19 cellular contexts compared by ENCODE assay signal in the genomic region with DNA sequence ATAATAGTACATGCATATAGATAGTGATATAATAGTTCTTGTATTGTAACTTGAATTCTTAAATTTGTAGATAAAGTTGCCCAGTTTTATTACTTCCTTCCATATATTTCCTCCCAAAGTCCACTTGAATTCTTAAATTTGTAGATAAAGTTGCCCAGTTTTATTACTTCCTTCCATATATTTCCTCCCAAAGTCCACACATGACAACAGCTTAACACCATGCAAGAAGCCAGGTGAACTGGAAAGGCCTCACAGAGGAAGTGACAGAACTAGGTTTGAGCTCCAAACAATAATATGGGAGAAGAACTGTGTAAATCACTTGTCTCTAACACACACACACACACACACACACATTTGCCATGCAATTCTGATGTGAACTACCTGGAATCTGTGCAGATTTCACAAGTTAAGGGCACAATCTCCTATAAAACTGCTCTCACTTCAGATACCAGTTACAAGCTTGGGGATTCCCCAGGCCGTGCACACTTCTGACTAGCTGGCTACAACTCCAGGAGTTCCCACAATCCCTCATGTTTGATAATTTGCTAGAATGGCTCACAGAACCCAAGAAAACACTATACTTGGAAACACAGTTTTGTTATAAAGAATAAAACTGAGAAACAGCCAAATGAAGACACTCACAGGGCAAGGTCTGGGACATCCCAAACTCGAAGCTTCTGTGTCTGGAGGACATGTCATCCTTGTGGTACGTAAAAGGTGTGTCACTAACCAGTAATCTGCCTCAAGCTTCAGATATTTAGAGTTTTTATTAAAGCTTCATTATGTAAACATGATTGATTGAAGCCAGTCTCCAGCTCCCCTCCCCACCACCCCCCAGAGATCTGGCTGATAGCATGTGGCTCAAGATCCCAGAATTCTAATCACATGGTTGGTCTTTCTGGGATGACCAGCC. TPM values are rescaled to one million over a fixed set of nuclear protein-coding genes. Genes with fewer than 3 reads are reported as not detected.
A peak's percentile ranks its signal among the peaks of the same experiment; 100 is the strongest.
DNase-seq lines count a peak whose midpoint lies in the region; ATAC-seq and TF ChIP-seq lines count a peak whose summit lies in the region.
"Had no signal": no experiment of that assay in that cellular context is flagged by ENCODE, and none has a peak within 500 bp of the region (broad histone marks: within the 10 kb centered on the region; RNA-seq: fewer than 3 reads in every experiment).

No MANE protein-coding gene starts in this region.

- H3K36me3 ChIP-seq in CD4-positive, CD25-positive, alpha-beta regulatory T cell (ENCODE audit: control insufficient read depth, insufficient read depth, low read length): no peaks in the 10 kb centered on the region
- no peaks in the 10 kb centered on the region for H3K36me3 ChIP-seq in left lung

- peaks cover 22% of the 10 kb centered on the region for H3K27me3 Mint-ChIP-seq in CD4-positive, CD25-positive, alpha-beta regulatory T cell
- H3K27me3 Mint-ChIP-seq in mesothelial cell of epicardium (ENCODE audit: low read depth): no peaks in the 10 kb centered on the region

- no peak overlapping the region for H3K4me3 ChIP-seq in CD4-positive, CD25-positive, alpha-beta regulatory T cell (ENCODE audit: low read depth, low read length)
- H3K4me3 ChIP-seq in left lung: no peak overlapping the region

- no peak for DNase-seq in CD4-positive, CD25-positive, alpha-beta regulatory T cell
- DNase-seq in M059J (ENCODE audit: low read depth): peak; percentile 55
- DNase-seq in dermis blood vessel endothelial cell: peak; percentile 44
- no peak for DNase-seq in mesothelial cell of epicardium (ENCODE audit: low spot score in 2 of 2, unreplicated experiment in 2 of 2)
- no peak for DNase-seq in anterior cingulate cortex (lab: John Stamatoyannopoulos, UW)
- DNase-seq in left lung: no peak
- DNase-seq in NCI-H82 (lab: John Stamatoyannopoulos, UW): no peak
- no peak for DNase-seq in AG08395 (ENCODE audit: low spot score)
- DNase-seq: Caco-2, DMS53, HFFc6, KG1, NCI-H1105 treated with DMSO at 0.1 percent for 48 hours, NCI-H187 treated with DMSO at 0.1 percent for 48 hours, NCI-H510A treated with DMSO at 0.1 percent for 48 hours, SIG-M5 had no signal

- TF ChIP-seq CTCF in mesothelial cell of epicardium (IDR thresholded peaks at IDR 0.05; ENCODE audit: unreplicated experiment) (no peak), left lung (IDR thresholded peaks at IDR 0.05) (no peak)

- no peak overlapping the region for H3K4me3 Mint-ChIP-seq in CD4-positive, CD25-positive, alpha-beta regulatory T cell
- no peak overlapping the region for H3K4me3 Mint-ChIP-seq in mesothelial cell of epicardium
- H3K4me3 Mint-ChIP-seq: HFFc6 had no signal

- peaks cover 0 to 2% (median 0%) of the 10 kb centered on the region in 7 donors for H3K9me3 Mint-ChIP-seq in CD4-positive, CD25-positive, alpha-beta regulatory T cell
- peaks cover 10% of the 10 kb centered on the region for H3K9me3 Mint-ChIP-seq in mesothelial cell of epicardium
- H3K9me3 Mint-ChIP-seq: HFFc6 had no signal

- ATAC-seq in CD4-positive, CD25-positive, alpha-beta regulatory T cell (ENCODE audit: low read depth in 2 of 2): no peak
- ATAC-seq in left lung: no peak

- H3K27ac ChIP-seq in CD4-positive, CD25-positive, alpha-beta regulatory T cell (ENCODE audit: insufficient read depth, low read length, poor library complexity, severe bottlenecking): no peak overlapping the region
- H3K27ac ChIP-seq in left lung: no peak overlapping the region
- H3K27ac ChIP-seq: C4-2B, HL-60 had no signal

- H3K36me3 Mint-ChIP-seq in CD4-positive, CD25-positive, alpha-beta regulatory T cell: no peaks in the 10 kb centered on the region
- H3K36me3 Mint-ChIP-seq in mesothelial cell of epicardium: no peaks in the 10 kb centered on the region

- H3K27me3 ChIP-seq in CD4-positive, CD25-positive, alpha-beta regulatory T cell (ENCODE audit: control insufficient read depth, insufficient read depth, low read length): no peaks in the 10 kb centered on the region
- no peaks in the 10 kb centered on the region for H3K27me3 ChIP-seq in left lung

- peak overlapping the region in 2 of 3 donors; percentile 9 to 20 for H3K27ac Mint-ChIP-seq in CD4-positive, CD25-positive, alpha-beta regulatory T cell
- peak overlapping the region; percentile 23 for H3K27ac Mint-ChIP-seq in mesothelial cell of epicardium
- H3K27ac Mint-ChIP-seq: HFFc6 had no signal

- H3K4me1 ChIP-seq in CD4-positive, CD25-positive, alpha-beta regulatory T cell (ENCODE audit: control insufficient read depth, insufficient read depth, low read length, poor library complexity, severe bottlenecking): no peaks in the 10 kb centered on the region
- H3K4me1 ChIP-seq in left lung: no peaks in the 10 kb centered on the region

- H3K4me1 Mint-ChIP-seq in CD4-positive, CD25-positive, alpha-beta regulatory T cell: peaks cover 0 to 13% (median 1%) of the 10 kb centered on the region in 4 donors
- peaks cover 8% of the 10 kb centered on the region for H3K4me1 Mint-ChIP-seq in mesothelial cell of epicardium

- intact Hi-C loops in left lung (cut with DNase I): no loop called here

- no peaks in the 10 kb centered on the region for H3K9me3 ChIP-seq in CD4-positive, CD25-positive, alpha-beta regulatory T cell (ENCODE audit: control insufficient read depth in 2 of 2, low read length in 2 of 2)
- H3K9me3 ChIP-seq in left lung: no peaks in the 10 kb centered on the region
- H3K9me3 ChIP-seq: Caco-2 had no signal

RNA-seq across cellular contexts. Expression of a gene that starts 31.0 kb away (rescaled TPM):
- 70.4 TPM for total RNA-seq in CD4-positive, CD25-positive, alpha-beta regulatory T cell
- 10 to 100 TPM; 47.3 to 64.3 (median 51.4) TPM for polyA plus RNA-seq in CD4-positive, CD25-positive, alpha-beta regulatory T cell
- 25.6 and 31.6 TPM in 2 replicates for total RNA-seq in M059J (2014; rRNA removed; shearing (Covaris generic))
- 63.6 and 117 TPM in 2 replicates for total RNA-seq in dermis blood vessel endothelial cell
- 46.5 to 49.3 TPM (median 48.4 TPM) in 3 replicates for total RNA-seq in mesothelial cell of epicardium
- total RNA-seq in left lung: 10 to 100 TPM; 59.7 to 76.7 TPM

RNA-seq across cellular contexts. Expression of a gene that starts 37.6 kb away (rescaled TPM):
- 134 TPM for total RNA-seq in CD4-positive, CD25-positive, alpha-beta regulatory T cell
- 100 to 1,000 TPM in 2 of 4 donors, 1 to 10 TPM in 2; 9.5 to 123 (median 63.6) TPM for polyA plus RNA-seq in CD4-positive, CD25-positive, alpha-beta regulatory T cell
- 103 and 104 TPM in 2 replicates for total RNA-seq in M059J (2014; rRNA removed; shearing (Covaris generic))
- total RNA-seq in dermis blood vessel endothelial cell (8.4 and 132 TPM in 2 replicates), mesothelial cell of epicardium (0.47 to 0.74 TPM (median 0.68 TPM) in 3 replicates), left lung (10 to 100 TPM; 28.6 to 34.5 TPM)
- total RNA-seq: H1 had no signal

Comparison
In these comparisons a context has a peak if more than half of its experiments do, and no peak if none do; other contexts are left out.
1. DNase-seq: peak in M059J (single experiment) and dermis blood vessel endothelial cell (single experiment); none in CD4-positive, CD25-positive, alpha-beta regulatory T cell (0 of 3), mesothelial cell of epicardium (0 of 2), anterior cingulate cortex (0 of 58), left lung (0 of 2), NCI-H82 (single experiment) and AG08395 (single experiment).